In the genomic region with DNA sequence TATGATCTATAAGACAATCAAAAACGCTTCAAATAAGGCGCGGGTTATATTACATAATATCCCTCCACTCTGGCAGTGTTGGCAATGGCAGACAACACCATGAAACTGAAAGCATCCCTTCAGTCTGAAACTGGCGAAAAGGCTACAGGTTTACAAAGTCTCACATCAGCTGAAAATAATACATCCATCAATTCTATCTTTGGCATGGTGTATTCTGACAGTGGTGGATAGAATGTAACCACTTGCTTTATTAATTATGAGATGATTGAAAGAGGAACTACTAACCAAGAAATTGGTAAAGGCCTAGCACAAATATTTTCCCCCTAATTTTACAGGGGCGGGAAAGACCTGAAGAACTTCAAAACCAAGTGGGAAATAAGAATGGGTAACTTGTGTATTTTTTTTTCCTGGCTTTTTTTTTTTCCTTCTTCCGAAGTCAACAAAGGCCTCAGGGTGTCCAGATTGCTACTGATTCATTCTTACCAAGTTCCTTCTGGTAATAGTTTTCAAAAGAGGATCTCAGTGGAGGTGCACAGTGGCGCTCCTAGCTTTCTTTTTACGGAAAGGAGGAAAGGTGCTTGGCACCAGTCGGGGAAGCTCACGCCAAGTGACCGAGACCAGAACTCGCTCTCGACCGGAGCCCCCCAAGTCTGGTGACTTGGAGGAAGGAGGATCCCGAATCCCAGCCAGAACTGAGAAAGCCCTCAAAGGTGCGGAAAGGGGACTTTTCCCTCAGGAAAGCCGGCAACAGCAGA, we compare ENCODE assay signal across 9 cellular contexts. TPM values are rescaled to one million over a fixed set of nuclear protein-coding genes. Genes with fewer than 3 reads are reported as not detected.
DNase-seq lines count a peak whose midpoint lies in the region; ATAC-seq and TF ChIP-seq lines count a peak whose summit lies in the region.
"Had no signal": no experiment of that assay in that cellular context is flagged by ENCODE, and none has a peak within 500 bp of the region (broad histone marks: within the 10 kb centered on the region; RNA-seq: fewer than 3 reads in every experiment).

No MANE protein-coding gene starts in this region.

- H3K4me3 ChIP-seq in fibroblast of lung (replicated peaks in 1 of 4; ENCODE audit: control extremely low read depth in 1 of 4, insufficient read depth in 1 of 4, low read depth in 3 of 4, low read length in 4 of 4) (peak overlapping the region; percentile 84 to 99 (median 94)), neuron (ENCODE audit: low read length) (peak overlapping the region; percentile 98)

- no peaks in the 10 kb centered on the region for H4K20me1 ChIP-seq in fibroblast of lung (ENCODE audit: control insufficient read depth, extremely low read depth, insufficient read depth, low read length)

- no peaks in the 10 kb centered on the region for H3K36me3 ChIP-seq in fibroblast of lung (ENCODE audit: control insufficient read depth, insufficient read depth, low read length)
- H3K36me3 ChIP-seq in neuron (ENCODE audit: insufficient read depth, low read length), result no peaks in the 10 kb centered on the region

- CTCF ChIA-PET in CD4-positive, alpha-beta T cell (lab: Charles Lee), result interaction anchor here (1.0 to 1.7 kb wide), 4 partner anchors 46 to 165 kb away, joined by 3 to 8 read pairs (median 3); a partner anchor contains a TSS

- no peaks in the 10 kb centered on the region for H3K27me3 ChIP-seq in CD4-positive, alpha-beta T cell (ENCODE audit: control insufficient read depth, insufficient read depth, low read length)
- H3K27me3 ChIP-seq in fibroblast of lung (ENCODE audit: control insufficient read depth, insufficient read depth, low read length), result no peaks in the 10 kb centered on the region
- no peaks in the 10 kb centered on the region for H3K27me3 ChIP-seq in neuron (ENCODE audit: insufficient read depth, low read length)

- POLR2A ChIA-PET in CD4-positive, alpha-beta T cell (lab: Charles Lee), result interaction anchor here (1.2 to 3.1 kb wide), 5 partner anchors 45 to 156 kb away, joined by 3 to 40 read pairs (median 5); a partner anchor contains a TSS

- intact Hi-C loops in CD4-positive, alpha-beta T cell (cut with DNase I, micrococcal nuclease), result loop anchor here in 1 of 2 experiments (2.0 kb wide), 1 partner anchor 155 kb away; a partner anchor contains a TSS

- peak overlapping the region; percentile 66 for H3K27ac ChIP-seq in CD4-positive, alpha-beta T cell (ENCODE audit: low read depth, low read length)
- H3K27ac ChIP-seq in fibroblast of lung (ENCODE audit: insufficient read depth, low read length), result peak overlapping the region; percentile 95

- H3K9me3 ChIP-seq in CD4-positive, alpha-beta T cell (ENCODE audit: control insufficient read depth, low read length), result no peaks in the 10 kb centered on the region
- H3K9me3 ChIP-seq in fibroblast of lung (ENCODE audit: control insufficient read depth, insufficient read depth, low read depth, low read length), result no peaks in the 10 kb centered on the region
- no peaks in the 10 kb centered on the region for H3K9me3 ChIP-seq in neuron (ENCODE audit: low read length)

- H3K4me1 Mint-ChIP-seq in CD4-positive, alpha-beta T cell (ENCODE audit: low read depth), result peaks cover 69% of the 10 kb centered on the region
- H3K4me1 Mint-ChIP-seq in T-helper 2 cell treated with Interferon-gamma antibody and Interleukin-4, amounts not matched to agents 5 μg/mL and 100 μg/mL, for 36 hours (ENCODE audit: low read depth), result peaks cover 46% of the 10 kb centered on the region

- H3K27ac Mint-ChIP-seq in CD4-positive, alpha-beta T cell, result peak overlapping the region; percentile 93
- peak overlapping the region; percentile 99 for H3K27ac Mint-ChIP-seq in T-helper 2 cell treated with Interferon-gamma antibody and Interleukin-4, amounts not matched to agents 5 μg/mL and 100 μg/mL, for 36 hours

- no peaks in the 10 kb centered on the region for H3K27me3 Mint-ChIP-seq in CD4-positive, alpha-beta T cell
- no peaks in the 10 kb centered on the region for H3K27me3 Mint-ChIP-seq in T-helper 2 cell treated with Interferon-gamma antibody and Interleukin-4, amounts not matched to agents 5 μg/mL and 100 μg/mL, for 36 hours (ENCODE audit: low read depth)

- peak overlapping the region; percentile 80 for H3K4me2 ChIP-seq in fibroblast of lung (ENCODE audit: extremely low read depth, insufficient read depth, low read length)

- H3K79me2 ChIP-seq in fibroblast of lung (ENCODE audit: control insufficient read depth, insufficient read depth, low read length), result peaks cover 42% of the 10 kb centered on the region

- H3K9me3 Mint-ChIP-seq in CD4-positive, alpha-beta T cell, result no peaks in the 10 kb centered on the region
- H3K9me3 Mint-ChIP-seq in T-helper 2 cell treated with Interferon-gamma antibody and Interleukin-4, amounts not matched to agents 5 μg/mL and 100 μg/mL, for 36 hours, result peaks cover 12% of the 10 kb centered on the region

- no peak for ATAC-seq in CD4-positive, alpha-beta T cell (ENCODE audit: poor library complexity)
- ATAC-seq in GM18873 (IDR thresholded peaks at IDR 0.05; ENCODE audit: low FRiP score, unreplicated experiment) (peak; percentile 36), HG03432 (IDR thresholded peaks at IDR 0.05; ENCODE audit: unreplicated experiment) (peak; percentile 13)

- H3K4me1 ChIP-seq in fibroblast of lung (ENCODE audit: control insufficient read depth, extremely low read depth, insufficient read depth, low read length), result no peaks in the 10 kb centered on the region
- H3K4me1 ChIP-seq in neuron (ENCODE audit: insufficient read depth, low read length), result peaks cover 11% of the 10 kb centered on the region

- H2AFZ ChIP-seq in fibroblast of lung (ENCODE audit: low read length) (peak overlapping the region; percentile 47), neuron (ENCODE audit: low read depth, low read length) (peak overlapping the region; percentile 94)

- TF ChIP-seq CTCF in CD4-positive, alpha-beta T cell (IDR thresholded peaks at IDR 0.05), result no peak
- no peak for TF ChIP-seq CTCF in fibroblast of lung (conservative IDR thresholded peaks at IDR 0.05 in 1 of 2, IDR thresholded peaks at IDR 0.05 in 1 of 2; ENCODE audit: low read depth in 1 of 2, low read length in 2 of 2)

- no peak for DNase-seq in CD4-positive, alpha-beta T cell
- DNase-seq in T-helper 2 cell treated with Interferon-gamma antibody and Interleukin-4, amounts not matched to agents 5 μg/mL and 100 μg/mL, for 36 hours (ENCODE audit: low spot score), result no peak
- peak; percentile 17 to 37 for DNase-seq in fibroblast of lung (ENCODE audit: low read depth in 2 of 2)
- no peak for DNase-seq in iPS-NIHi7 (ENCODE audit: extremely low spot score)
- no peak for DNase-seq in activated CD8-positive, alpha-beta memory T cell treated with anti-CD3 and anti-CD28 coated beads, Interleukin-2, amount 50 U/mL, for 48 hours

- H3K4me3 Mint-ChIP-seq in CD4-positive, alpha-beta T cell, result peak overlapping the region; percentile 97
- H3K4me3 Mint-ChIP-seq in T-helper 2 cell treated with Interferon-gamma antibody and Interleukin-4, amounts not matched to agents 5 μg/mL and 100 μg/mL, for 36 hours, result peak overlapping the region; percentile 99

- peak overlapping the region; percentile 95 for H3K9ac ChIP-seq in fibroblast of lung (ENCODE audit: insufficient read depth, low read length)

- H3K36me3 Mint-ChIP-seq in CD4-positive, alpha-beta T cell (ENCODE audit: low read depth), result peaks cover 65% of the 10 kb centered on the region
- H3K36me3 Mint-ChIP-seq in T-helper 2 cell treated with Interferon-gamma antibody and Interleukin-4, amounts not matched to agents 5 μg/mL and 100 μg/mL, for 36 hours (ENCODE audit: low read depth), result peaks cover 46% of the 10 kb centered on the region

RNA-seq across cellular contexts. Expression of a gene that starts 0.7 kb away (rescaled TPM):
- 10 to 100 TPM; 33.4 to 45.5 TPM for total RNA-seq in CD4-positive, alpha-beta T cell
- 74.2 and 90.0 TPM in 2 replicates for total RNA-seq in fibroblast of lung
- 92.8 and 127 TPM in 2 replicates for polyA plus RNA-seq in fibroblast of lung
- polyA plus RNA-seq in fibroblast of lung (2012), result 23.7 and 31.6 TPM in 2 replicates
- 4.9 and 17.0 TPM in 2 replicates for polyA minus RNA-seq in fibroblast of lung (ENCODE audit: low replicate concordance)

RNA-seq across cellular contexts. Expression of a gene that starts 53.9 kb away (rescaled TPM):
- not detected for total RNA-seq in CD4-positive, alpha-beta T cell
- total RNA-seq in fibroblast of lung, result not detected in 2 replicates
- polyA plus RNA-seq in fibroblast of lung, result not detected in 2 replicates
- polyA plus RNA-seq in fibroblast of lung (2012), result 0.06 TPM in 1 of 2 replicates, not detected in the other
- polyA minus RNA-seq in fibroblast of lung (ENCODE audit: low replicate concordance), result not detected in 2 replicates
- total RNA-seq: subcutaneous adipose tissue had no signal

Comparison
In these comparisons a context has a peak if more than half of its experiments do, and no peak if none do; other contexts are left out.
1. DNase-seq: peak in fibroblast of lung (2 of 2); none in CD4-positive, alpha-beta T cell (0 of 10), T-helper 2 cell treated with Interferon-gamma antibody and Interleukin-4, amounts not matched to agents 5 μg/mL and 100 μg/mL, for 36 hours (single experiment), iPS-NIHi7 (single experiment) and activated CD8-positive, alpha-beta memory T cell treated with anti-CD3 and anti-CD28 coated beads, Interleukin-2, amount 50 U/mL, for 48 hours (single experiment).